11 cellular contexts compared by ENCODE assay signal in genomic region chr5:96720408-96720807, GRCh38. TPM values are rescaled to one million over a fixed set of nuclear protein-coding genes. Genes with fewer than 3 reads are reported as not detected.
A peak's percentile ranks its signal among the peaks of the same experiment; 100 is the strongest.
DNase-seq lines count a peak whose midpoint lies in the region; ATAC-seq and TF ChIP-seq lines count a peak whose summit lies in the region.
"Had no signal": no experiment of that assay in that cellular context is flagged by ENCODE, and none has a peak within 500 bp of the region (broad histone marks: within the 10 kb centered on the region; RNA-seq: fewer than 3 reads in every experiment).

No MANE protein-coding gene starts in this region.

- H3K4me1 Mint-ChIP-seq in endothelial cell (ENCODE audit: unreplicated experiment), result no peaks in the 10 kb centered on the region
- peaks cover 9% of the 10 kb centered on the region for H3K4me1 Mint-ChIP-seq in progenitor cell of endocrine pancreas (ENCODE audit: low read depth)

- H3K4me3 Mint-ChIP-seq in endothelial cell (ENCODE audit: unreplicated experiment) (no peak overlapping the region), progenitor cell of endocrine pancreas (ENCODE audit: low read depth) (no peak overlapping the region)
- H3K4me3 Mint-ChIP-seq: naive B cell had no signal

- H3K9me3 Mint-ChIP-seq in endothelial cell (ENCODE audit: unreplicated experiment) (no peaks in the 10 kb centered on the region), progenitor cell of endocrine pancreas (ENCODE audit: low read depth) (no peaks in the 10 kb centered on the region)
- H3K9me3 Mint-ChIP-seq: naive B cell had no signal

- H3K36me3 Mint-ChIP-seq in endothelial cell (ENCODE audit: low read depth, unreplicated experiment) (no peaks in the 10 kb centered on the region), progenitor cell of endocrine pancreas (ENCODE audit: insufficient read depth) (peaks cover 2% of the 10 kb centered on the region)

- H3K27ac Mint-ChIP-seq in endothelial cell (ENCODE audit: unreplicated experiment), result no peak overlapping the region
- peak overlapping the region; percentile 38 for H3K27ac Mint-ChIP-seq in progenitor cell of endocrine pancreas

- peak; percentile 54 for TF ChIP-seq CTCF in endothelial cell (IDR thresholded peaks at IDR 0.05; ENCODE audit: unreplicated experiment)
- peak; percentile 42 for TF ChIP-seq CTCF in progenitor cell of endocrine pancreas (IDR thresholded peaks at IDR 0.05; ENCODE audit: unreplicated experiment)

- ATAC-seq in GM18498 (IDR thresholded peaks at IDR 0.05; ENCODE audit: unreplicated experiment), result no peak
- no peak for ATAC-seq in GM21367 (IDR thresholded peaks at IDR 0.05; ENCODE audit: unreplicated experiment)

- H3K27me3 Mint-ChIP-seq in endothelial cell (ENCODE audit: unreplicated experiment), result no peaks in the 10 kb centered on the region
- H3K27me3 Mint-ChIP-seq in progenitor cell of endocrine pancreas, result no peaks in the 10 kb centered on the region
- H3K27me3 Mint-ChIP-seq: naive B cell had no signal

- DNase-seq in DMS 273 (lab: John Stamatoyannopoulos, UW; ENCODE audit: unreplicated experiment) (peak; percentile 38), DMS 273 treated with DMSO at 0.1 percent for 48 hours (lab: John Stamatoyannopoulos, UW) (no peak), OCI-M1 (lab: John Stamatoyannopoulos, UW) (peak; percentile 21), endothelial cell (ENCODE audit: low spot score) (no peak), progenitor cell of endocrine pancreas (ENCODE audit: low spot score, unreplicated experiment) (no peak), kidney glomerular epithelial cell (lab: John Stamatoyannopoulos, UW) (no peak)
- DNase-seq: 8988T; activated effector memory CD4-positive, alpha-beta T cell treated with anti-CD3 and anti-CD28 coated beads, Interleukin-2, amount 50 U/mL, for 16 hours; naive B cell had no signal

RNA-seq across cellular contexts. Expression of gene CAST, which starts 58.2 kb away (rescaled TPM):
- total RNA-seq in endothelial cell (ENCODE audit: unreplicated experiment) (105 TPM), progenitor cell of endocrine pancreas (97.0 and 111 TPM in 2 replicates)

Comparison
In these comparisons a context has a peak if more than half of its experiments do, and no peak if none do; other contexts are left out.
1. DNase-seq: peak in DMS 273 (single experiment) and OCI-M1 (single experiment); none in DMS 273 treated with DMSO at 0.1 percent for 48 hours (single experiment), endothelial cell (single experiment), progenitor cell of endocrine pancreas (single experiment) and kidney glomerular epithelial cell (single experiment).